Comparison of ENCODE assay signal across 11 cellular contexts in the genomic region with DNA sequence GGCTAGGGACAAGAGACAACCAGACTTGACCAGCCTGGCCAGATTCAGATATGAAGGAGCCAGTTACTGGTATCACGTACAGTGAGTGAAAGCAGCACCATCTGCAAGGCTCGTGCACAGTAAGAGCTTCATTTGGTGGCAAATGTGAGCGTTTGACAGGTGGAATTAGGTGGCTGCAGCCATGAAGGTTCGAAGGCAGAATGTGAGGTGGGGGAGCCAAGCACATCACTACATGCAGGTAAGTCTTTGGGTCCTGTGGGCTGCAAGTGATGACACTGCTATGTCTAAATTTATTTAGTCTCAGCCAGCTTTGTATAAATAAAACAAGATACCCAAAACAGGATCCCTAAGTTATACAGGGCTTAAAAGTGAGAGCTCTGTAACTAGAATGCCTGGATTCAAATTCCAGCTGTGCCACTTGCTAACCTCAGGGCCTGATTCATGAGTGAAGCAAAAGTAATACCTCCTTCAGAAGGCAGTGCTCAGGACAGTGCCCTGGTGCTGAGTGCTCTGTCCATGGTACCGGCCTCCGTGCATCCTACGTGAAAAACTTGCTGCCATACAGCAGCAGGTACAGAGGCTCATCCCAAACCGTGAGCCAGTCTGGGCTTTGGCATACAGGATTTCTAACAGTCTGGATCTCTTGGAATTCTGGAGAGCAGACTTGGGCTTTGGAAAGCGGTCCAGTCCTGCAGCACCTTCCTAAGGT. TPM values are rescaled to one million over a fixed set of nuclear protein-coding genes. Genes with fewer than 3 reads are reported as not detected.
DNase-seq lines count a peak whose midpoint lies in the region; TF ChIP-seq lines count a peak whose summit lies in the region.
"Had no signal": no experiment of that assay in that cellular context is flagged by ENCODE, and none has a peak within 500 bp of the region (broad histone marks: within the 10 kb centered on the region; RNA-seq: fewer than 3 reads in every experiment).

No MANE protein-coding gene starts in this region.

- intact Hi-C loops in activated CD4-positive, alpha-beta memory T cell treated with anti-CD3 and anti-CD28 coated beads for 36 hours (cut with micrococcal nuclease): no loop called here

- H3K36me3 Mint-ChIP-seq in activated CD4-positive, alpha-beta memory T cell treated with anti-CD3 and anti-CD28 coated beads for 36 hours: peaks cover 52% of the 10 kb centered on the region
- H3K36me3 Mint-ChIP-seq in activated CD4-positive, alpha-beta memory T cell treated with anti-CD3 and anti-CD28 coated beads, Interleukin-2, amount 10 ng/mL, durations not matched to agents 7 days and 5 days (ENCODE audit: low read depth): peaks cover 37% of the 10 kb centered on the region
- peaks cover 40% of the 10 kb centered on the region for H3K36me3 Mint-ChIP-seq in endothelial cell (ENCODE audit: low read depth, unreplicated experiment)
- H3K36me3 Mint-ChIP-seq in nephron progenitor cell (ENCODE audit: low read depth): peaks cover 48% of the 10 kb centered on the region

- POLR2A ChIA-PET in activated CD4-positive, alpha-beta memory T cell treated with anti-CD3 and anti-CD28 coated beads for 36 hours (lab: Charles Lee): interaction anchor here (1.3 kb wide), 1 partner anchor 19 kb away, joined by 4 read pairs; a partner anchor contains a TSS
- POLR2A ChIA-PET in activated CD4-positive, alpha-beta memory T cell treated with anti-CD3 and anti-CD28 coated beads, Interleukin-2, amount 10 ng/mL, durations not matched to agents 7 days and 5 days (lab: Charles Lee): no interaction called here

- H3K4me3 Mint-ChIP-seq in activated CD4-positive, alpha-beta memory T cell treated with anti-CD3 and anti-CD28 coated beads for 36 hours: no peak overlapping the region
- no peak overlapping the region for H3K4me3 Mint-ChIP-seq in activated CD4-positive, alpha-beta memory T cell treated with anti-CD3 and anti-CD28 coated beads, Interleukin-2, amount 10 ng/mL, durations not matched to agents 7 days and 5 days
- H3K4me3 Mint-ChIP-seq in endothelial cell (ENCODE audit: unreplicated experiment) (no peak overlapping the region), nephron progenitor cell (no peak overlapping the region)
- H3K4me3 Mint-ChIP-seq: dendritic cell treated with granulocyte-macrophage colony-stimulating factor and Interleukin-4, amounts not matched to agents 40 ng/mL and 50 ng/mL, for 4 days had no signal

- no peak for TF ChIP-seq CTCF in endothelial cell (IDR thresholded peaks at IDR 0.05; ENCODE audit: unreplicated experiment)
- TF ChIP-seq CTCF in nephron progenitor cell (IDR thresholded peaks at IDR 0.05): no peak

- no peaks in the 10 kb centered on the region for H3K27me3 Mint-ChIP-seq in activated CD4-positive, alpha-beta memory T cell treated with anti-CD3 and anti-CD28 coated beads for 36 hours
- no peaks in the 10 kb centered on the region for H3K27me3 Mint-ChIP-seq in activated CD4-positive, alpha-beta memory T cell treated with anti-CD3 and anti-CD28 coated beads, Interleukin-2, amount 10 ng/mL, durations not matched to agents 7 days and 5 days
- H3K27me3 Mint-ChIP-seq in endothelial cell (ENCODE audit: unreplicated experiment) (peaks cover 1% of the 10 kb centered on the region), nephron progenitor cell (ENCODE audit: low read depth, poor library complexity) (peaks cover 18% of the 10 kb centered on the region)

- H3K27ac Mint-ChIP-seq in activated CD4-positive, alpha-beta memory T cell treated with anti-CD3 and anti-CD28 coated beads for 36 hours: no peak overlapping the region
- H3K27ac Mint-ChIP-seq in activated CD4-positive, alpha-beta memory T cell treated with anti-CD3 and anti-CD28 coated beads, Interleukin-2, amount 10 ng/mL, durations not matched to agents 7 days and 5 days: no peak overlapping the region
- H3K27ac Mint-ChIP-seq in endothelial cell (ENCODE audit: unreplicated experiment) (no peak overlapping the region), nephron progenitor cell (no peak overlapping the region)
- H3K27ac Mint-ChIP-seq: dendritic cell treated with granulocyte-macrophage colony-stimulating factor and Interleukin-4, amounts not matched to agents 40 ng/mL and 50 ng/mL, for 4 days had no signal

- no peaks in the 10 kb centered on the region for H3K9me3 Mint-ChIP-seq in activated CD4-positive, alpha-beta memory T cell treated with anti-CD3 and anti-CD28 coated beads for 36 hours
- H3K9me3 Mint-ChIP-seq in activated CD4-positive, alpha-beta memory T cell treated with anti-CD3 and anti-CD28 coated beads, Interleukin-2, amount 10 ng/mL, durations not matched to agents 7 days and 5 days: no peaks in the 10 kb centered on the region
- H3K9me3 Mint-ChIP-seq in endothelial cell (ENCODE audit: unreplicated experiment): no peaks in the 10 kb centered on the region
- no peaks in the 10 kb centered on the region for H3K9me3 Mint-ChIP-seq in nephron progenitor cell
- H3K9me3 Mint-ChIP-seq: dendritic cell treated with granulocyte-macrophage colony-stimulating factor and Interleukin-4, amounts not matched to agents 40 ng/mL and 50 ng/mL, for 4 days had no signal

- H3K4me1 Mint-ChIP-seq in activated CD4-positive, alpha-beta memory T cell treated with anti-CD3 and anti-CD28 coated beads for 36 hours (ENCODE audit: low read depth): peaks cover 13% of the 10 kb centered on the region
- peaks cover 4% of the 10 kb centered on the region for H3K4me1 Mint-ChIP-seq in activated CD4-positive, alpha-beta memory T cell treated with anti-CD3 and anti-CD28 coated beads, Interleukin-2, amount 10 ng/mL, durations not matched to agents 7 days and 5 days
- peaks cover 14% of the 10 kb centered on the region for H3K4me1 Mint-ChIP-seq in endothelial cell (ENCODE audit: unreplicated experiment)
- no peaks in the 10 kb centered on the region for H3K4me1 Mint-ChIP-seq in nephron progenitor cell

- DNase-seq in activated CD4-positive, alpha-beta memory T cell treated with anti-CD3 and anti-CD28 coated beads for 36 hours: peak; percentile 24
- DNase-seq in activated CD4-positive, alpha-beta memory T cell treated with anti-CD3 and anti-CD28 coated beads, Interleukin-2, amount 10 ng/mL, durations not matched to agents 7 days and 5 days: no peak
- DNase-seq in RKO (ENCODE audit: low spot score): peak; percentile 40
- DNase-seq in endothelial cell (ENCODE audit: low spot score): peak; percentile 38
- DNase-seq in nephron progenitor cell: peak; percentile 50
- DNase-seq in NCI-H524 (lab: John Stamatoyannopoulos, UW): no peak
- no peak for DNase-seq in COR-L47 (lab: John Stamatoyannopoulos, UW)
- DNase-seq in NCI-H446 (lab: John Stamatoyannopoulos, UW): no peak
- DNase-seq: NCI-H1417 treated with DMSO at 0.1 percent for 48 hours, pancreas had no signal

- CTCF ChIA-PET in activated CD4-positive, alpha-beta memory T cell treated with anti-CD3 and anti-CD28 coated beads for 36 hours (lab: Charles Lee): interaction anchor here (0.6 to 2.9 kb wide), 2 partner anchors 19 to 21 kb away, joined by 5 to 17 read pairs; a partner anchor contains a TSS
- CTCF ChIA-PET in activated CD4-positive, alpha-beta memory T cell treated with anti-CD3 and anti-CD28 coated beads, Interleukin-2, amount 10 ng/mL, durations not matched to agents 7 days and 5 days (lab: Charles Lee): interaction anchor here (1.5 to 4.3 kb wide), 2 partner anchors 20 to 170 kb away, joined by 3 to 29 read pairs; no protein-coding TSS in a partner anchor

RNA-seq across cellular contexts. Expression of a gene that starts 18.6 kb away (rescaled TPM):
- 100 to 1,000 TPM; 118 to 124 TPM for total RNA-seq in activated CD4-positive, alpha-beta memory T cell treated with anti-CD3 and anti-CD28 coated beads for 36 hours
- 10 to 100 TPM; 58.6 to 70.9 TPM for total RNA-seq in activated CD4-positive, alpha-beta memory T cell treated with anti-CD3 and anti-CD28 coated beads, Interleukin-2, amount 10 ng/mL, durations not matched to agents 7 days and 5 days
- 67.3 TPM for total RNA-seq in endothelial cell (ENCODE audit: unreplicated experiment)

Comparison
In these comparisons a context has a peak if more than half of its experiments do, and no peak if none do; other contexts are left out.
1. DNase-seq: peak in activated CD4-positive, alpha-beta memory T cell treated with anti-CD3 and anti-CD28 coated beads for 36 hours (single experiment), RKO (single experiment), endothelial cell (single experiment) and nephron progenitor cell (single experiment); none in activated CD4-positive, alpha-beta memory T cell treated with anti-CD3 and anti-CD28 coated beads, Interleukin-2, amount 10 ng/mL, durations not matched to agents 7 days and 5 days (single experiment), NCI-H524 (0 of 2), COR-L47 (single experiment) and NCI-H446 (0 of 2).